Comparison of ENCODE assay signal across 19 cellular contexts in the genomic region with DNA sequence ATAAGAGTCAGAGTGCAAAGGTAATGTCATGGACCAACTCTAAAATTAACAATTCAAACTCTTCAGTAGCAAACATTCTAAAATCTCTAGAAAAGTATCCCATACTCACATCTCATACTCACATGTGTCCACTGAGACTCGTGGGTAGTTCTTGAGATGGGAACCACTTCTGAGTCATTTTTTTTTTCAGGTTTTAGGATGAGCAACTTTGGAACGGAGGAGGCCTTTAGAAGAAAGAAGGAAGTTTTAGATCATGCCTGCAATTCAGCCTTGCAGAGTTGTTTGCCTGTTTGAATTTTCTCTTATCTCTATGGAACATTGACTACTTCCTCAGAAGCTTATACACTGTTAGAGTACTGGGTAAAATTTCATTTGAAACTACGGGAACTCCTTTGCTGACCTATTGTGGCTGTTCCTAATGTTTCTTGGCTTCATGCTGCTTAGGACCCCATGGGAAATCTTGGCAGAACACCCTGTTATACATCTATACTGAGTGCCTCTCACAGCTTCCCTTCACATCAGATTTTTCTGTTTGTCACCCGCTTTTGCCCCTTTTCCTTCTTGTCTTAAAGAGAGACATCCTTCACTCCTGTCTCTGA.
DNase-seq lines count a peak whose midpoint lies in the region; ATAC-seq and TF ChIP-seq lines count a peak whose summit lies in the region.
"Had no signal": no experiment of that assay in that cellular context is flagged by ENCODE, and none has a peak within 500 bp of the region (broad histone marks: within the 10 kb centered on the region; RNA-seq: fewer than 3 reads in every experiment).

No MANE protein-coding gene starts in this region.

- DNase-seq in OCI-M1 (lab: John Stamatoyannopoulos, UW) (peak; percentile 68), esophagus muscularis mucosa (ENCODE audit: extremely low spot score) (no peak), left colon (no peak), mesenteric fat pad (ENCODE audit: low spot score) (no peak), T1000 (lab: John Stamatoyannopoulos, UW) (no peak)
- no peak for DNase-seq in activated CD4-positive, alpha-beta T cell treated with anti-CD3 and anti-CD28 coated beads for 48 hours
- DNase-seq: activated CD4-positive, CD25-positive, alpha-beta regulatory T cell treated with anti-CD3 and anti-CD28 coated beads, Interleukin-2, amount 50 U/mL, for 72 hours; activated naive CD4-positive, alpha-beta T cell treated with anti-CD3 and anti-CD28 coated beads, Interleukin-2, amount 50 U/mL, for 16 hours; hypothalamus; mesendoderm; NCI-H2081 treated with DMSO at 0.1 percent for 48 hours; nephron progenitor cell; SK-N-SH; stimulated activated CD4-positive, alpha-beta T cell treated with anti-CD3 and anti-CD28 coated beads, Interleukin-4, amount 100 ng/mL, for 4 hours; stomach had no signal

- H3K9me3 ChIP-seq in esophagus muscularis mucosa (no peaks in the 10 kb centered on the region), subcutaneous abdominal adipose tissue (ENCODE audit: control insufficient read depth in 5 of 5, low read length in 5 of 5) (no peaks in the 10 kb centered on the region)
- H3K9me3 ChIP-seq: prostate gland, SK-N-SH, stomach had no signal

- H3K4me1 ChIP-seq in esophagus muscularis mucosa (peaks cover 0 to 14% (median 3%) of the 10 kb centered on the region in 4 donors), subcutaneous abdominal adipose tissue (ENCODE audit: control insufficient read depth in 5 of 5, insufficient read depth in 5 of 5, low read length in 5 of 5) (peaks cover 7 to 33% (median 24%) of the 10 kb centered on the region in 5 donors)
- H3K4me1 ChIP-seq: BLaER1, prostate gland had no signal

- no peaks in the 10 kb centered on the region for H3K36me3 ChIP-seq in esophagus muscularis mucosa
- no peaks in the 10 kb centered on the region for H3K36me3 ChIP-seq in subcutaneous abdominal adipose tissue (ENCODE audit: control insufficient read depth in 5 of 5, insufficient read depth in 5 of 5, low read length in 5 of 5)
- H3K36me3 ChIP-seq: BLaER1, prostate gland, stomach had no signal

- peak overlapping the region in 2 of 4 donors; percentile 10 to 60 for H3K27ac ChIP-seq in esophagus muscularis mucosa (replicated peaks in 1 of 4)
- peak overlapping the region; percentile 15 for H3K27ac ChIP-seq in subcutaneous abdominal adipose tissue (ENCODE audit: low read depth, low read length)
- H3K27ac ChIP-seq: BLaER1 had no signal

- no peak for TF ChIP-seq EP300 in esophagus muscularis mucosa (IDR thresholded peaks at IDR 0.05)

- intact Hi-C loops in esophagus muscularis mucosa (cut with DNase I) (no loop called here), left colon (cut with DNase I, micrococcal nuclease) (no loop called here)

- H3K27me3 ChIP-seq in esophagus muscularis mucosa (no peaks in the 10 kb centered on the region), subcutaneous abdominal adipose tissue (ENCODE audit: control insufficient read depth in 5 of 5, insufficient read depth in 4 of 5, low read length in 5 of 5) (no peaks in the 10 kb centered on the region)
- H3K27me3 ChIP-seq: BLaER1, stomach had no signal

- ATAC-seq in left colon = peak; percentile 79
- ATAC-seq in HG02642 (IDR thresholded peaks at IDR 0.05; ENCODE audit: poor library complexity, unreplicated experiment) = no peak

- H3K4me3 ChIP-seq in esophagus muscularis mucosa (peak overlapping the region; percentile 8 to 41 (median 28)), subcutaneous abdominal adipose tissue (ENCODE audit: low read depth in 1 of 5, low read length in 5 of 5) (peak overlapping the region in 4 of 5 donors; percentile 6 to 54 (median 27))
- H3K4me3 ChIP-seq: BLaER1, prostate gland had no signal

- WGBS in esophagus muscularis mucosa = 71% methylated on average over 4 of the region's 4 CpGs

- TF ChIP-seq CTCF in esophagus muscularis mucosa (IDR thresholded peaks at IDR 0.05) = no peak

- peak overlapping the region in 2 of 5 donors; percentile 35 to 57 for H3K9ac ChIP-seq in subcutaneous abdominal adipose tissue (ENCODE audit: low read length in 5 of 5)
- H3K9ac ChIP-seq: BLaER1, SK-N-SH had no signal

- TF ChIP-seq POLR2A in esophagus muscularis mucosa (IDR thresholded peaks at IDR 0.05; ENCODE audit: low read depth) = no peak
